In genomic region chr11:92022499-92022898, GRCh38 we compare ENCODE assay signal across 3 cellular contexts.
"Had no signal": no experiment of that assay in that cellular context is flagged by ENCODE, and none has a peak within 500 bp of the region (broad histone marks: within the 10 kb centered on the region; RNA-seq: fewer than 3 reads in every experiment).

No MANE protein-coding gene starts in this region.

- ATAC-seq: GM12878 had no signal

- H3K4me3 ChIP-seq: GM12878 had no signal

- DNase-seq: GDM1, GF-D8 had no signal
